Comparison of ENCODE assay signal across 1 cellular context in the genomic region with DNA sequence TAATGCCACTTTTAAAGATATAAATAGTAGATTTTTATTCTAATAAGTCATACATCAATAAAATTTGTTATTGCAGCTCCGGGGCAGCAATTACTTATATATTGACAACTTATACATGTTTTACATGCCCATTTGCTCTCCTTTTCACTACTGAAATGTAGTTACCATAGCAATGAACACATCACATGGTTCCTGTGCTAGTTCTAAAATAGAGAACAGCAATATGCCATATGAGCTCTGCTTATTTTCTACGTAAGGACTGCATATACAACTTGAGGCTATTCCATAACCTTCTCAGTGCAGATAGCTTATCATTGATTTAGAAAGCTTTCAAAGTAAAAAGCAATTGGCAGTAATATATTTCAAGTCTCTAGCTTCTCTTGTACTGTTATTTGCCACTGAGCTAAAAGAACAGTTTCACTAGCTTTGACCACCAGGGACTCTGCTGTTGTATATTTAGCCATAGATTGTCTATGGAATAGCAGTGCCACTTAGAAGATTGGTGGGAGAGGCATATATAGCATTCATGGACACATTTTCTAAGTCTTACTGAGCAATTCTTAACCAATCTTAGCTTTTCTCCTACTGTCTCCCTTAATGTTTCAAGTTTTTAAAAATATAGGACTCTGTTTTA.
TF ChIP-seq lines count a peak whose summit lies in the region.

No MANE protein-coding gene starts in this region.

TF ChIP-seq in K562, 482 proteins besides CTCF, POLR2A, EP300 and RAD21 (continued from another document):
- TF ChIP-seq, protein P1, sequence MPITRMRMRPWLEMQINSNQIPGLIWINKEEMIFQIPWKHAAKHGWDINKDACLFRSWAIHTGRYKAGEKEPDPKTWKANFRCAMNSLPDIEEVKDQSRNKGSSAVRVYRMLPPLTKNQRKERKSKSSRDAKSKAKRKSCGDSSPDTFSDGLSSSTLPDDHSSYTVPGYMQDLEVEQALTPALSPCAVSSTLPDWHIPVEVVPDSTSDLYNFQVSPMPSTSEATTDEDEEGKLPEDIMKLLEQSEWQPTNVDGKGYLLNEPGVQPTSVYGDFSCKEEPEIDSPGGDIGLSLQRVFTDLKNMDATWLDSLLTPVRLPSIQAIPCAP (CRISPR knock-in tag; IDR thresholded peaks at IDR 0.05; ENCODE audit: borderline replicate concordance): no peak
- no peak for TF ChIP-seq UBTF (IDR thresholded peaks at IDR 0.05; ENCODE audit: borderline replicate concordance in 1 of 2, low read depth in 2 of 2, low read length in 2 of 2)
